In the genomic region with DNA sequence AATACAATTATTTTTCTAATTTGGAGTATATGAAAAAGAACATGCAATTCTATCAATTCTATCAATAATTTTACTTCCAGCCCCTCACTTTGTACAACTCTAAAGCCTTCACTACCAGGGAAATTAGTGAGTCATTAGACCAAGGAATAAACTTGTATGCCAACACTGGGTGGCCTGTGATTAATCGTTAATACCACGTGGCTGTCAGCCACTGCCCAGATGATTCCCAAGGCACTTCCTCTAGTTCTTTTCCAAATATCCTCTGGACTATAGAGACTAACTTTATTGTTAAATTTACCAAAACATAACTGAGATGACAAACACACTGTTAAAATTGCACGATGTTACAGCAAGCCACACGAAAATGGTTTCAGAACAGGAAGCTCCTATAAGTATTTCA, we compare ENCODE assay signal across 16 cellular contexts. TPM values are rescaled to one million over a fixed set of nuclear protein-coding genes. Genes with fewer than 3 reads are reported as not detected.
DNase-seq lines count a peak whose midpoint lies in the region; ATAC-seq, FAIRE-seq and TF ChIP-seq lines count a peak whose summit lies in the region.
"Had no signal": no experiment of that assay in that cellular context is flagged by ENCODE, and none has a peak within 500 bp of the region (broad histone marks: within the 10 kb centered on the region; RNA-seq: fewer than 3 reads in every experiment).

No MANE protein-coding gene starts in this region.

- H3K27ac ChIP-seq in IMR-90 (ENCODE audit: insufficient read depth, low read length) (no peak overlapping the region), kidney (ENCODE audit: low read depth in 2 of 2, low read length in 2 of 2) (no peak overlapping the region), esophagus muscularis mucosa (replicated peaks in 1 of 4) (no peak overlapping the region)
- H3K27ac ChIP-seq: hepatocyte, psoas muscle had no signal

- FAIRE-seq in kidney (lab: Jason Lieb, UNC), result peak; percentile 3
- no peak for FAIRE-seq in GM19239 (lab: Jason Lieb, UNC)
- FAIRE-seq: TTC549 had no signal

- TF ChIP-seq POLR2A in IMR-90 (IDR thresholded peaks at IDR 0.05; ENCODE audit: low read depth, low read length) (no peak), esophagus muscularis mucosa (IDR thresholded peaks at IDR 0.05; ENCODE audit: low read depth) (no peak)

- no peak overlapping the region for H4K91ac ChIP-seq in IMR-90 (ENCODE audit: insufficient read depth, low read depth, low read length)

- H2BK20ac ChIP-seq in IMR-90 (ENCODE audit: low read depth, low read length), result no peak overlapping the region

- ATAC-seq in IMR-90 (ENCODE audit: low read depth), result no peak
- no peak for ATAC-seq in activated T-cell treated with anti-CD3 and anti-CD28 coated beads, Interleukin-2, amount 50 U/mL, for 72 hours (replicated peaks in 1 of 2)
- no peak for ATAC-seq in stimulated activated memory B cell treated with anti-CD40 and anti-IgM and Interleukin-4, amounts not matched to agents 10 μg/mL and 1 μg/mL and 100 μg/mL, for 72 hours
- ATAC-seq: psoas muscle had no signal

- H2AK5ac ChIP-seq in IMR-90 (ENCODE audit: low read depth, low read length), result no peak overlapping the region

- in situ Hi-C loops in IMR-90 (cut with MboI; ENCODE audit: low sequenced_read_pairs), result no loop called here

- no peak overlapping the region for H3K4me3 Mint-ChIP-seq in activated T-cell treated with anti-CD3 and anti-CD28 coated beads, Interleukin-2, amount 50 U/mL, for 72 hours
- H3K4me3 Mint-ChIP-seq in stimulated activated memory B cell treated with anti-CD40 and anti-IgM and Interleukin-4, amounts not matched to agents 10 μg/mL and 1 μg/mL and 100 μg/mL, for 72 hours, result no peak overlapping the region
- H3K4me3 Mint-ChIP-seq: CD4-positive, alpha-beta memory T cell had no signal

- no peaks in the 10 kb centered on the region; the same call in 1 of the 2 replicates for H3K9me1 ChIP-seq in IMR-90 (ENCODE audit: insufficient read depth, low read length)

- dilution Hi-C loops in IMR-90 (cut with HindIII; ENCODE audit: low sequenced_read_pairs, unreplicated experiment), result no loop called here

- H3K9me3 Mint-ChIP-seq in activated T-cell treated with anti-CD3 and anti-CD28 coated beads, Interleukin-2, amount 50 U/mL, for 72 hours, result no peaks in the 10 kb centered on the region
- no peaks in the 10 kb centered on the region for H3K9me3 Mint-ChIP-seq in stimulated activated memory B cell treated with anti-CD40 and anti-IgM and Interleukin-4, amounts not matched to agents 10 μg/mL and 1 μg/mL and 100 μg/mL, for 72 hours

- H3K4ac ChIP-seq in IMR-90 (ENCODE audit: low read depth, low read length), result no peak overlapping the region

- H3K4me2 ChIP-seq in IMR-90 (ENCODE audit: low read depth, low read length), result no peak overlapping the region
- H3K4me2 ChIP-seq: hepatocyte had no signal

- H3K23ac ChIP-seq in IMR-90 (ENCODE audit: low read depth, low read length), result no peak overlapping the region

- H3K27me3 ChIP-seq in IMR-90 (ENCODE audit: control insufficient read depth, insufficient read depth, low read length) (no peaks in the 10 kb centered on the region), esophagus muscularis mucosa (no peaks in the 10 kb centered on the region)
- H3K27me3 ChIP-seq: hepatocyte had no signal

- no peak for TF ChIP-seq RAD21 in IMR-90 (IDR thresholded peaks at IDR 0.05; ENCODE audit: low read length)

- H4K8ac ChIP-seq in IMR-90 (ENCODE audit: low read depth in 2 of 2, low read length in 2 of 2), result no peak overlapping the region

- H3K27me3 Mint-ChIP-seq in activated T-cell treated with anti-CD3 and anti-CD28 coated beads, Interleukin-2, amount 50 U/mL, for 72 hours (ENCODE audit: low read depth), result no peaks in the 10 kb centered on the region
- H3K27me3 Mint-ChIP-seq in stimulated activated memory B cell treated with anti-CD40 and anti-IgM and Interleukin-4, amounts not matched to agents 10 μg/mL and 1 μg/mL and 100 μg/mL, for 72 hours, result no peaks in the 10 kb centered on the region

- H3K79me1 ChIP-seq in IMR-90 (ENCODE audit: low read depth in 1 of 2, low read length in 2 of 2), result peaks cover 22 to 37% of the 10 kb centered on the region in 2 experiments

- DNase-seq in AG08396 (ENCODE audit: low spot score) (peak; percentile 13), IMR-90 (no peak), dermis microvascular lymphatic vessel endothelial cell (ENCODE audit: low read depth in 2 of 2) (peak; percentile 48 to 82), kidney (no peak), GM19239 (ENCODE audit: insufficient read length, low spot score) (no peak), esophagus muscularis mucosa (ENCODE audit: extremely low spot score) (no peak)
- DNase-seq in activated T-cell treated with anti-CD3 and anti-CD28 coated beads, Interleukin-2, amount 50 U/mL, for 72 hours, result no peak
- DNase-seq: CD4-positive, alpha-beta memory T cell; central memory CD4-positive, alpha-beta T cell; DMS79 treated with DMSO at 0.1 percent for 48 hours; NCI-H187; NCI-H446 treated with DMSO at 0.1 percent for 48 hours; psoas muscle had no signal

- H3K4me1 Mint-ChIP-seq in activated T-cell treated with anti-CD3 and anti-CD28 coated beads, Interleukin-2, amount 50 U/mL, for 72 hours (ENCODE audit: low read depth), result no peaks in the 10 kb centered on the region
- no peaks in the 10 kb centered on the region for H3K4me1 Mint-ChIP-seq in stimulated activated memory B cell treated with anti-CD40 and anti-IgM and Interleukin-4, amounts not matched to agents 10 μg/mL and 1 μg/mL and 100 μg/mL, for 72 hours
- H3K4me1 Mint-ChIP-seq: CD4-positive, alpha-beta memory T cell had no signal

- WGBS in IMR-90 (ENCODE audit: extremely low coverage in 2 of 2, insufficient read length in 1 of 2), 2 experiments, result no CpG with 5 or more reads among the region's 4 CpGs
- WGBS in esophagus muscularis mucosa, result 76% methylated on average over 4 of the region's 4 CpGs

- H3K9me3 ChIP-seq in IMR-90 (ENCODE audit: control insufficient read depth, insufficient read depth, low read length) (peaks cover 10% of the 10 kb centered on the region), kidney (ENCODE audit: control insufficient read depth in 1 of 2, low read length in 2 of 2) (no peaks in the 10 kb centered on the region), esophagus muscularis mucosa (peaks cover 0 to 3% (median 0%) of the 10 kb centered on the region in 4 donors)
- H3K9me3 ChIP-seq: psoas muscle had no signal

- H3K27ac Mint-ChIP-seq in activated T-cell treated with anti-CD3 and anti-CD28 coated beads, Interleukin-2, amount 50 U/mL, for 72 hours, result no peak overlapping the region
- H3K27ac Mint-ChIP-seq in stimulated activated memory B cell treated with anti-CD40 and anti-IgM and Interleukin-4, amounts not matched to agents 10 μg/mL and 1 μg/mL and 100 μg/mL, for 72 hours, result no peak overlapping the region
- H3K27ac Mint-ChIP-seq: CD4-positive, alpha-beta memory T cell had no signal

- H2AK9ac ChIP-seq in IMR-90 (replicated peaks; ENCODE audit: low read depth, low read length, poor library complexity), result no peak overlapping the region

- no peak overlapping the region for H3K14ac ChIP-seq in IMR-90 (replicated peaks; ENCODE audit: low read depth, low read length)

- H2BK120ac ChIP-seq in IMR-90 (ENCODE audit: low read depth, low read length), result no peak overlapping the region

- no peak overlapping the region for H3K56ac ChIP-seq in IMR-90 (ENCODE audit: extremely low read depth, insufficient read depth, low read length)

- H3K36me3 ChIP-seq in IMR-90 (ENCODE audit: control insufficient read depth, insufficient read depth, low read length) (no peaks in the 10 kb centered on the region), kidney (ENCODE audit: control insufficient read depth in 1 of 2, insufficient read depth in 2 of 2, low read length in 2 of 2) (no peaks in the 10 kb centered on the region), esophagus muscularis mucosa (no peaks in the 10 kb centered on the region)

- H2AFZ ChIP-seq in IMR-90 (replicated peaks; ENCODE audit: low read length, poor library complexity), result no peak overlapping the region
- H2AFZ ChIP-seq: hepatocyte had no signal

- TF ChIP-seq EP300 in esophagus muscularis mucosa (IDR thresholded peaks at IDR 0.05), result no peak

- H4K5ac ChIP-seq in IMR-90 (ENCODE audit: low read depth, low read length), result no peak overlapping the region

- POLR2A ChIA-PET in IMR-90 (lab: Charles Lee; ENCODE audit: unreplicated experiment), result no interaction called here

- H3K4me3 ChIP-seq in IMR-90 (ENCODE audit: insufficient read depth, low read depth, low read length), result no peak overlapping the region
- H3K4me3 ChIP-seq in kidney (ENCODE audit: low read length in 2 of 2), result no peak overlapping the region
- H3K4me3 ChIP-seq in esophagus muscularis mucosa, result no peak overlapping the region
- H3K4me3 ChIP-seq: hepatocyte, psoas muscle had no signal

- TF ChIP-seq CTCF in IMR-90 (conservative IDR thresholded peaks at IDR 0.05; ENCODE audit: low read depth, low read length) (no peak), kidney (IDR thresholded peaks at IDR 0.05; ENCODE audit: borderline replicate concordance, extremely low read depth, insufficient read depth) (no peak), esophagus muscularis mucosa (IDR thresholded peaks at IDR 0.05) (no peak)

- H3K9ac ChIP-seq in IMR-90 (ENCODE audit: low read depth, low read length) (no peak overlapping the region), kidney (ENCODE audit: low read length in 2 of 2) (no peak overlapping the region)

- intact Hi-C loops in IMR-90 (cut with micrococcal nuclease), result no loop called here
- intact Hi-C loops in kidney (cut with DNase I), result no loop called here
- intact Hi-C loops in esophagus muscularis mucosa (cut with DNase I), result no loop called here

- no peaks in the 10 kb centered on the region for H3K36me3 Mint-ChIP-seq in activated T-cell treated with anti-CD3 and anti-CD28 coated beads, Interleukin-2, amount 50 U/mL, for 72 hours (ENCODE audit: insufficient read depth in 2 of 2)
- H3K36me3 Mint-ChIP-seq in stimulated activated memory B cell treated with anti-CD40 and anti-IgM and Interleukin-4, amounts not matched to agents 10 μg/mL and 1 μg/mL and 100 μg/mL, for 72 hours, result no peaks in the 10 kb centered on the region
- H3K36me3 Mint-ChIP-seq: CD4-positive, alpha-beta memory T cell had no signal

- no peak overlapping the region for H2BK15ac ChIP-seq in IMR-90 (ENCODE audit: low read depth, low read length)

- no peaks in the 10 kb centered on the region for H4K20me1 ChIP-seq in IMR-90 (ENCODE audit: insufficient read depth, low read length)

- CTCF ChIA-PET in IMR-90 (lab: Yijun Ruan, JAX), result no interaction called here

- H3K4me1 ChIP-seq in IMR-90 (ENCODE audit: control insufficient read depth, insufficient read depth, low read length) (peaks cover 9% of the 10 kb centered on the region), kidney (ENCODE audit: control insufficient read depth in 1 of 2, insufficient read depth in 1 of 2, low read depth in 1 of 2, low read length in 2 of 2) (no peaks in the 10 kb centered on the region), esophagus muscularis mucosa (peaks cover 7 to 43% (median 31%) of the 10 kb centered on the region in 4 donors)
- H3K4me1 ChIP-seq: psoas muscle had no signal

- no TSS peak for BruUV-seq in IMR-90 (replicated peaks; lab: Mats Ljungman, UMichigan)

- H3K18ac ChIP-seq in IMR-90 (ENCODE audit: low read depth, low read length), result no peak overlapping the region

- H2BK5ac ChIP-seq in IMR-90 (ENCODE audit: low read depth, low read length, poor library complexity, severe bottlenecking), result no peak overlapping the region

RNA-seq across cellular contexts. Expression of a gene that starts 45.7 kb away (rescaled TPM):
- total RNA-seq in IMR-90 (2012; rRNA removed) (63.0 and 106 TPM in 2 replicates), dermis microvascular lymphatic vessel endothelial cell (25.9 and 50.3 TPM in 2 replicates), kidney (54.1 TPM), esophagus muscularis mucosa (10 to 100 TPM; 11.2 to 22.0 (median 16.2) TPM)
- polyA plus RNA-seq in IMR-90 (2012; rRNA removed) (36.6 and 37.2 TPM in 2 replicates), kidney (ENCODE audit: insufficient read depth, low read depth, low replicate concordance) (5.3 TPM)
- polyA plus RNA-seq in IMR-90 (2012; cell fraction: cytosol; rRNA removed), result 20.5 and 31.0 TPM in 2 replicates
- polyA plus RNA-seq in IMR-90 (2012; cell fraction: nucleus; rRNA removed; ENCODE audit: low replicate concordance), result 59.5 and 115 TPM in 2 replicates
- 1 to 10 TPM in 1 of 2 donors, under 1 TPM in 1; 0.60 to 1.1 TPM for total RNA-seq in activated T-cell treated with anti-CD3 and anti-CD28 coated beads, Interleukin-2, amount 50 U/mL, for 72 hours
- total RNA-seq: CD4-positive, alpha-beta memory T cell had no signal
- polyA plus RNA-seq: CD4-positive, alpha-beta memory T cell had no signal

Comparison
In these comparisons a context has a peak if more than half of its experiments do, and no peak if none do; other contexts are left out.
1. DNase-seq: peak in AG08396 (single experiment) and dermis microvascular lymphatic vessel endothelial cell (2 of 2); none in IMR-90 (single experiment), kidney (single experiment), GM19239 (single experiment), esophagus muscularis mucosa (single experiment) and activated T-cell treated with anti-CD3 and anti-CD28 coated beads, Interleukin-2, amount 50 U/mL, for 72 hours (0 of 2).
2. RNA of a gene that starts 45.7 kb away (total RNA-seq): 63.0 to 106 TPM in IMR-90, 54.1 TPM in kidney (single experiment), 25.9 to 50.3 TPM in dermis microvascular lymphatic vessel endothelial cell and 11.2 to 22.0 TPM in esophagus muscularis mucosa; 0.60 to 1.1 TPM in activated T-cell treated with anti-CD3 and anti-CD28 coated beads, Interleukin-2, amount 50 U/mL, for 72 hours; every median in the first group is over 4 times any median in the second.